15 cellular contexts compared by ENCODE assay signal in the genomic region with DNA sequence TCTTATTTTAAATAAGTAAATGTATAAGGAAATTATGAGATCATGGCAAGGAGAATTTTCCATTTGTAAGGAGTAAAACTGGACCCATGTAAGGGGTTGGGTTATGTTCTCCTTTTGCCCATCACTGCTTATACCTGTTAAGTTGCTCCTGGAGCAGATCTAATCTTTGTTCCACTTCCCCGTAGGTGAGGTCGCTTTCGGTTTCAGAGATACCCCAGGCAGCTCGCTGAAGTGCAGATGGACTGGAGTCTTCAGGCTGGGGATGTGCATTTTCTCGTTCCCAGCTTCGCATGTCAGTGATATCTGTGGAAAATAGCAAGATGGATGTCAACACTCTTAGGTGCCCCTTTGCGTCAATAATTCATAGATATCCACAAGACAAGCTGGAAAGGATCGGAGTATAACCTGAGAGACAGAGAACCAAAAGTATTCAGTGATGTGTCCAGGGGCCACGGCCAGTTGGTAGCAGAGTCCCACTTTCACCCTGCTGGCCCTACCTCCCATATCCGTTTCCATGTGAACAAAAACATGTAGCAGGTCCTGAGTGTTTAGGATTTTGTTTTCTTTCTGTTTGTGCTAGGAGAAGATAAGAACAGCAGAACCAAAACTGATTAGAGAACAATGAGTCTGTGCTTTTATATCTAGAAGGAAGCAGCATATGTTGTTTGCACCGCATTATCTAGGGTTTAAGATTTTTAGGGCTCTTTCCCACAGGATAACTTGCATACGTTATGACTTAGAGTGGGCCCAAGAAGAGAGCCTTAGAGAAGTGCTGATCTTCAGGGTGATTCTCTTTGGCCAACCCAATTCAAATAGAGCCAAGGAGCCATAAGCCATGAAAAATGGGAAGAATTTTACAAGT. TPM values are rescaled to one million over a fixed set of nuclear protein-coding genes. Genes with fewer than 3 reads are reported as not detected.
DNase-seq lines count a peak whose midpoint lies in the region; ATAC-seq and TF ChIP-seq lines count a peak whose summit lies in the region.
"Had no signal": no experiment of that assay in that cellular context is flagged by ENCODE, and none has a peak within 500 bp of the region (broad histone marks: within the 10 kb centered on the region; RNA-seq: fewer than 3 reads in every experiment).

No MANE protein-coding gene starts in this region.

- H3K4me1 Mint-ChIP-seq in memory B cell: no peaks in the 10 kb centered on the region

- no peaks in the 10 kb centered on the region for H3K36me3 Mint-ChIP-seq in memory B cell
- H3K36me3 Mint-ChIP-seq: stimulated activated naive B cell treated with anti-CD40 and anti-IgM and Interleukin-4, amounts not matched to agents 10 μg/mL and 1 μg/mL and 100 μg/mL, for 72 hours had no signal

- H3K4me3 ChIP-seq in MM.1S (ENCODE audit: low read length): peak overlapping the region; percentile 57

- H3K79me2 ChIP-seq in MM.1S (ENCODE audit: low read length): no peaks in the 10 kb centered on the region

- H3K27ac ChIP-seq in MM.1S (ENCODE audit: low read length): no peak overlapping the region
- H3K27ac ChIP-seq: RWPE1 had no signal

- H3K9me3 Mint-ChIP-seq in memory B cell: no peaks in the 10 kb centered on the region
- H3K9me3 Mint-ChIP-seq: stimulated activated naive B cell treated with anti-CD40 and anti-IgM and Interleukin-4, amounts not matched to agents 10 μg/mL and 1 μg/mL and 100 μg/mL, for 72 hours had no signal

- no peaks in the 10 kb centered on the region for H3F3A ChIP-seq in MM.1S (ENCODE audit: insufficient read depth, low read length)

- ATAC-seq in GM19463 (IDR thresholded peaks at IDR 0.05; ENCODE audit: unreplicated experiment) (peak; percentile 83), memory B cell (ENCODE audit: low read depth) (no peak)

- no peaks in the 10 kb centered on the region for H4K20me1 ChIP-seq in MM.1S (ENCODE audit: insufficient read depth, low read length)

- H3K4me3 Mint-ChIP-seq in memory B cell: peak overlapping the region; percentile 28
- H3K4me3 Mint-ChIP-seq: stimulated activated naive B cell treated with anti-CD40 and anti-IgM and Interleukin-4, amounts not matched to agents 10 μg/mL and 1 μg/mL and 100 μg/mL, for 72 hours had no signal

- peak overlapping the region; percentile 14; the same call in 1 of the 2 replicates for H3K9ac ChIP-seq in MM.1S (ENCODE audit: low read length)

- no peaks in the 10 kb centered on the region for H3K9me3 ChIP-seq in MM.1S (replicated peaks; ENCODE audit: insufficient read depth, low read length)

- no peaks in the 10 kb centered on the region for H3K9me2 ChIP-seq in MM.1S (replicated peaks; ENCODE audit: insufficient read depth, low read length)

- peak; percentile 7 for DNase-seq in NCI-H82 (lab: John Stamatoyannopoulos, UW)
- no peak for DNase-seq in NCI-H82 treated with DMSO at 0.1 percent for 48 hours (lab: John Stamatoyannopoulos, UW; ENCODE audit: unreplicated experiment)
- peak; percentile 72 for DNase-seq in MM.1S
- no peak for DNase-seq in memory B cell (ENCODE audit: low spot score in 2 of 2)
- DNase-seq in UCSD-AML1 (lab: John Stamatoyannopoulos, UW; ENCODE audit: unreplicated experiment): no peak
- no peak for DNase-seq in dermis blood vessel endothelial cell
- DNase-seq in stimulated activated CD8-positive, alpha-beta memory T cell treated with anti-CD3 and anti-CD28 coated beads, Interleukin-4, amount 100 ng/mL, for 48 hours: no peak
- DNase-seq: 8988T; activated CD4-positive, CD25-positive, alpha-beta regulatory T cell treated with anti-CD3 and anti-CD28 coated beads, Interleukin-2, amount 50 U/mL, for 72 hours; activated gamma-delta T cell; Calu3; stimulated activated CD4-positive, alpha-beta T cell treated with anti-CD3 and anti-CD28 coated beads, Interleukin-15, amount 100 ng/mL, for 24 hours; stimulated activated naive B cell treated with anti-CD40 and anti-IgM and Interleukin-4, amounts not matched to agents 10 μg/mL and 1 μg/mL and 100 μg/mL, for 72 hours had no signal

- no peaks in the 10 kb centered on the region for H3K36me3 ChIP-seq in MM.1S (replicated peaks; ENCODE audit: insufficient read depth, low read length)

- 0 out of 2 replicates have a peak, but pooled peaks cover 6% of the 10 kb centered on the region for H3K4me1 ChIP-seq in MM.1S (ENCODE audit: low read length)

- H3K4me2 ChIP-seq in MM.1S (ENCODE audit: low read depth, low read length): peak overlapping the region; percentile 53

- H3K27me3 ChIP-seq in MM.1S (replicated peaks; ENCODE audit: insufficient read depth, low read length): no peaks in the 10 kb centered on the region

- no peak for TF ChIP-seq CTCF in MM.1S (IDR thresholded peaks at IDR 0.05; ENCODE audit: low read length)

- peak overlapping the region; percentile 41 for H2AFZ ChIP-seq in MM.1S (ENCODE audit: low read length)

- H3K27me3 Mint-ChIP-seq in memory B cell: peaks cover 6% of the 10 kb centered on the region

- H3K27ac Mint-ChIP-seq in memory B cell: no peak overlapping the region

RNA-seq across cellular contexts. Expression of gene GCA, which starts 36.0 kb away (rescaled TPM):
- total RNA-seq in dermis blood vessel endothelial cell: 12.9 and 14.8 TPM in 2 replicates

Comparison
In these comparisons a context has a peak if more than half of its experiments do, and no peak if none do; other contexts are left out.
1. DNase-seq: peak in NCI-H82 (single experiment) and MM.1S (single experiment); none in NCI-H82 treated with DMSO at 0.1 percent for 48 hours (single experiment), memory B cell (0 of 2), UCSD-AML1 (single experiment), dermis blood vessel endothelial cell (single experiment) and stimulated activated CD8-positive, alpha-beta memory T cell treated with anti-CD3 and anti-CD28 coated beads, Interleukin-4, amount 100 ng/mL, for 48 hours (single experiment).